1 cellular context compared by ENCODE assay signal in genomic region chr4:40991908-40992307, GRCh38.
TF ChIP-seq lines count a peak whose summit lies in the region.

No MANE protein-coding gene starts in this region.

TF ChIP-seq in GM23338, 12 proteins besides CTCF, POLR2A, EP300 and RAD21 (continued from another document):
- no peak for TF ChIP-seq REST (IDR thresholded peaks at IDR 0.05; ENCODE audit: unreplicated experiment)
- no peak for TF ChIP-seq EZH2phosphoT487 (IDR thresholded peaks at IDR 0.05; ENCODE audit: unreplicated experiment)
- TF ChIP-seq POLR2AphosphoS5 (IDR thresholded peaks at IDR 0.05; ENCODE audit: low read depth), result no peak
- no peak for TF ChIP-seq CREB1 (CRISPR knock-in tag; IDR thresholded peaks at IDR 0.05; ENCODE audit: low read depth)
- TF ChIP-seq ZNF114 (CRISPR knock-in tag; IDR thresholded peaks at IDR 0.05), result no peak
- TF ChIP-seq ZNF331 (CRISPR knock-in tag; IDR thresholded peaks at IDR 0.05; ENCODE audit: low read depth), result no peak
- no peak for TF ChIP-seq NANOG (IDR thresholded peaks at IDR 0.05; ENCODE audit: borderline replicate concordance)
